2 cellular contexts compared by ENCODE assay signal in genomic region chr2:210546424-210547223, GRCh38.
TF ChIP-seq lines count a peak whose summit lies in the region.

No MANE protein-coding gene starts in this region.

TF ChIP-seq in H1, 55 proteins besides CTCF, POLR2A, EP300 and RAD21:
- TF ChIP-seq YY1 (IDR thresholded peaks at IDR 0.05; ENCODE audit: low read depth, low read length) (peak; percentile 49; the same call in 1 of the 2 replicates), JUND (IDR thresholded peaks at IDR 0.05; ENCODE audit: low read length) (no peak)

TF ChIP-seq in HepG2, 621 proteins besides CTCF, POLR2A, EP300 and RAD21:
- peak; percentile 54 for TF ChIP-seq ATF7 (IDR thresholded peaks at IDR 0.05)
- no peak for TF ChIP-seq ATF7 (CRISPR knock-in tag; IDR thresholded peaks at IDR 0.05)
- TF ChIP-seq ATF4 (CRISPR knock-in tag; IDR thresholded peaks at IDR 0.05) = peak; percentile 23 to 33; a peak in 2 of 4 replicates
- no peak for TF ChIP-seq PRDM10 (CRISPR knock-in tag; IDR thresholded peaks at IDR 0.05; ENCODE audit: low read depth)
- no peak for TF ChIP-seq ZUFSP (CRISPR knock-in tag; IDR thresholded peaks at IDR 0.05; ENCODE audit: borderline replicate concordance)
- peak; percentile 68; the same call in 1 of the 2 replicates for TF ChIP-seq CEBPB (IDR thresholded peaks at IDR 0.05; ENCODE audit: borderline replicate concordance, low read depth, low read length)
- TF ChIP-seq ZMYM2 (CRISPR knock-in tag; IDR thresholded peaks at IDR 0.05) = 0 out of 2 replicates have a peak, but pooled peaks have one; percentile 36
- 0 out of 2 replicates have a peak, but pooled peaks have one; percentile 46 for TF ChIP-seq ZMYM4 (CRISPR knock-in tag; IDR thresholded peaks at IDR 0.05)
- TF ChIP-seq ZNF644 (CRISPR knock-in tag; IDR thresholded peaks at IDR 0.05; ENCODE audit: low read depth) = 0 out of 2 replicates have a peak, but pooled peaks have one; percentile 54
